ENCODE assay signal across 15 cellular contexts in genomic region chr18:79383388-79384056, GRCh38.
"Had no signal": no experiment of that assay in that cellular context is flagged by ENCODE, and none has a peak within 500 bp of the region (broad histone marks: within the 10 kb centered on the region; RNA-seq: fewer than 3 reads in every experiment).

No MANE protein-coding gene starts in this region.

- H3K36me3 ChIP-seq: pancreas, SJSA1, WERI-Rb-1 had no signal

- H3K27ac ChIP-seq: esophagus squamous epithelium, left lung, pancreas, SJSA1, WERI-Rb-1 had no signal

- DNase-seq: activated CD4-positive, alpha-beta T cell treated with anti-CD3 and anti-CD28 coated beads for 48 hours; activated CD8-positive, alpha-beta memory T cell treated with anti-CD3 and anti-CD28 coated beads for 24 hours; activated naive CD8-positive, alpha-beta T cell treated with anti-CD3 and anti-CD28 coated beads for 36 hours; esophagus squamous epithelium; foreskin fibroblast; mesendoderm; nephron progenitor cell; stimulated activated naive B cell treated with anti-CD40 and anti-IgM and Interleukin-4, amounts not matched to agents 10 μg/mL and 1 μg/mL and 100 μg/mL, for 72 hours; substantia nigra; T-helper 9 cell; WERI-Rb-1 had no signal

- ATAC-seq: left lung; pancreas; stimulated activated naive B cell treated with anti-CD40 and anti-IgM and Interleukin-4, amounts not matched to agents 10 μg/mL and 1 μg/mL and 100 μg/mL, for 72 hours had no signal

- H3K9me3 ChIP-seq: esophagus squamous epithelium, left lung, pancreas, SJSA1 had no signal

- H3K4me1 ChIP-seq: pancreas had no signal

- H3K4me3 ChIP-seq: esophagus squamous epithelium, left lung, pancreas, SJSA1, smooth muscle cell had no signal

- H3K4me2 ChIP-seq: smooth muscle cell had no signal
